In the genomic region with DNA sequence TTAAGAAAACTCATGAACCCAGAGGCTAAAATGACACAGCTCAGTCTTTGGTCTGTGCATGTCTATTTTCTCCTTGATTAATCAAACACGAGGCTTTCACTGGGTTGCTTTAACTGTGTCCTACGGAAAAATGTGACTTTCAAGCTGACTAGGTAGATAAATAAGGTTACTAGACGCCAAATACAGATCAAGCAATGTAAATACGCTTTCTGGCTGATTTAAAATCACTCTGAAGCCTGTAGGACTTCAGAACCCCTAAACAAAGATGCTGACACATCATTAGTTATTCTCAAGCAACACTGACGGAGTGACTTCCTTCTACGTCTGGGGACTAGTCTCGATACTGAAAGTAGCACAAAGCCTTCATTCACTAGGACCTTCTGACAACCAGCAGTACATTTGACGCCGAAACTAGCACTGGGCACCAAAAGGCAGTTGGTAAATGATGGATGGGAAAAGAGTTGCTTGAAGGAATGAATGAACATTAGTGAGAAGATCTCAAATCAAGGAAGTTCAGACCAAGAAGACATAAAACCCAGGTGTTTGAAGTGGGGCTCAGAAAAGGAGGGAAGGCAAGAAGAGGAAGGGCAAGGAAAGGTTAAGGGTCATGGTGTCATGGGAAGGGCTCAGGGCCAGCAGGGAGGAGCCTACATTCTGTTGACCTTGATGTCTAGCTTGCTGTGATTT, we compare ENCODE assay signal across 8 cellular contexts.
A peak's percentile ranks its signal among the peaks of the same experiment; 100 is the strongest.
DNase-seq lines count a peak whose midpoint lies in the region; ATAC-seq and TF ChIP-seq lines count a peak whose summit lies in the region.

No MANE protein-coding gene starts in this region.

- ATAC-seq in GM19372 (IDR thresholded peaks at IDR 0.05; ENCODE audit: low read depth, unreplicated experiment) (peak; percentile 97), HG03432 (IDR thresholded peaks at IDR 0.05; ENCODE audit: unreplicated experiment) (peak; percentile 97)
- peak; percentile 100 for ATAC-seq in activated naive CD8-positive, alpha-beta T cell treated with anti-CD3 and anti-CD28 coated beads, Interleukin-2, amount 10 ng/mL, durations not matched to agents 7 days and 5 days (ENCODE audit: low read depth)

- no peak overlapping the region for H3K4me2 ChIP-seq in neural progenitor cell

- no peaks in the 10 kb centered on the region for H3K36me3 Mint-ChIP-seq in CD4-positive, alpha-beta memory T cell
- H3K36me3 Mint-ChIP-seq in activated naive CD8-positive, alpha-beta T cell treated with anti-CD3 and anti-CD28 coated beads, Interleukin-2, amount 10 ng/mL, durations not matched to agents 7 days and 5 days: peaks cover 1% of the 10 kb centered on the region
- no peaks in the 10 kb centered on the region for H3K36me3 Mint-ChIP-seq in neural progenitor cell

- DNase-seq in CD4-positive, alpha-beta memory T cell: peak in 4 of 5 donors; percentile 42 to 60 (median 52)
- no peak for DNase-seq in activated naive CD8-positive, alpha-beta T cell treated with anti-CD3 and anti-CD28 coated beads, Interleukin-2, amount 10 ng/mL, durations not matched to agents 7 days and 5 days
- DNase-seq in neural progenitor cell (ENCODE audit: low spot score) (no peak), T-helper 9 cell (no peak), kidney glomerular epithelial cell (lab: John Stamatoyannopoulos, UW) (no peak), DMS79 treated with DMSO at 0.1 percent for 48 hours (lab: John Stamatoyannopoulos, UW) (no peak)

- no peaks in the 10 kb centered on the region for H3K27me3 Mint-ChIP-seq in CD4-positive, alpha-beta memory T cell
- H3K27me3 Mint-ChIP-seq in activated naive CD8-positive, alpha-beta T cell treated with anti-CD3 and anti-CD28 coated beads, Interleukin-2, amount 10 ng/mL, durations not matched to agents 7 days and 5 days: no peaks in the 10 kb centered on the region
- H3K27me3 Mint-ChIP-seq in neural progenitor cell (ENCODE audit: insufficient read depth, low read depth): peaks cover 2% of the 10 kb centered on the region

- H3K9me3 ChIP-seq in CD4-positive, alpha-beta memory T cell (ENCODE audit: control insufficient read depth in 1 of 2, low read length in 2 of 2): no peaks in the 10 kb centered on the region
- H3K9me3 ChIP-seq in neural progenitor cell (ENCODE audit: low read depth): no peaks in the 10 kb centered on the region

- peak overlapping the region; percentile 64 to 92 (median 86) for H3K4me3 Mint-ChIP-seq in CD4-positive, alpha-beta memory T cell
- H3K4me3 Mint-ChIP-seq in activated naive CD8-positive, alpha-beta T cell treated with anti-CD3 and anti-CD28 coated beads, Interleukin-2, amount 10 ng/mL, durations not matched to agents 7 days and 5 days: peak overlapping the region; percentile 71
- H3K4me3 Mint-ChIP-seq in neural progenitor cell: no peak overlapping the region

- H3K4me3 ChIP-seq in CD4-positive, alpha-beta memory T cell (ENCODE audit: low read length in 2 of 2): peak overlapping the region in 1 of 2 donors; percentile 34
- H3K4me3 ChIP-seq in neural progenitor cell: no peak overlapping the region

- no peaks in the 10 kb centered on the region for H3F3A ChIP-seq in neural progenitor cell (ENCODE audit: low read depth)

- peak overlapping the region; percentile 42 for H2AFZ ChIP-seq in neural progenitor cell (replicated peaks)

- intact Hi-C loops in CD4-positive, alpha-beta memory T cell (cut with micrococcal nuclease): loop anchor here (1.0 to 10.0 kb wide), 2 partner anchors 67 to 782 kb away; a partner anchor contains a TSS

- no peaks in the 10 kb centered on the region for H4K20me1 ChIP-seq in neural progenitor cell (ENCODE audit: low read depth)

- peak overlapping the region; percentile 81 to 98 (median 94) for H3K27ac Mint-ChIP-seq in CD4-positive, alpha-beta memory T cell
- H3K27ac Mint-ChIP-seq in activated naive CD8-positive, alpha-beta T cell treated with anti-CD3 and anti-CD28 coated beads, Interleukin-2, amount 10 ng/mL, durations not matched to agents 7 days and 5 days: peak overlapping the region; percentile 93
- H3K27ac Mint-ChIP-seq in neural progenitor cell: no peak overlapping the region

- no peaks in the 10 kb centered on the region for H3K36me3 ChIP-seq in CD4-positive, alpha-beta memory T cell (ENCODE audit: insufficient read depth, low read length)
- no peaks in the 10 kb centered on the region for H3K36me3 ChIP-seq in neural progenitor cell

- H3K4me1 ChIP-seq in CD4-positive, alpha-beta memory T cell (ENCODE audit: insufficient read depth, low read length): peaks cover 16% of the 10 kb centered on the region
- H3K4me1 ChIP-seq in neural progenitor cell: no peaks in the 10 kb centered on the region

- H3K4me1 Mint-ChIP-seq in CD4-positive, alpha-beta memory T cell: peaks cover 12 to 15% (median 13%) of the 10 kb centered on the region in 4 donors
- peaks cover 12% of the 10 kb centered on the region for H3K4me1 Mint-ChIP-seq in activated naive CD8-positive, alpha-beta T cell treated with anti-CD3 and anti-CD28 coated beads, Interleukin-2, amount 10 ng/mL, durations not matched to agents 7 days and 5 days
- peaks cover under 1% of the 10 kb centered on the region for H3K4me1 Mint-ChIP-seq in neural progenitor cell

- H3K9ac ChIP-seq in neural progenitor cell: no peak overlapping the region

- H3K9me3 Mint-ChIP-seq in CD4-positive, alpha-beta memory T cell: no peaks in the 10 kb centered on the region
- H3K9me3 Mint-ChIP-seq in activated naive CD8-positive, alpha-beta T cell treated with anti-CD3 and anti-CD28 coated beads, Interleukin-2, amount 10 ng/mL, durations not matched to agents 7 days and 5 days: no peaks in the 10 kb centered on the region
- H3K9me3 Mint-ChIP-seq in neural progenitor cell: no peaks in the 10 kb centered on the region

- CTCF ChIA-PET in CD4-positive, alpha-beta memory T cell (lab: Charles Lee; ENCODE audit: partially characterized antibody): interaction anchor here (0.6 to 3.2 kb wide), 4 partner anchors 15 to 83 kb away, joined by 4 to 27 read pairs (median 10); a partner anchor contains a TSS

- TF ChIP-seq CTCF in neural progenitor cell (IDR thresholded peaks at IDR 0.05): no peak

- POLR2A ChIA-PET in CD4-positive, alpha-beta memory T cell (lab: Charles Lee; ENCODE audit: partially characterized antibody): interaction anchor here (0.6 to 4.4 kb wide), 5 partner anchors 16 to 71 kb away, joined by 3 to 43 read pairs (median 6); a partner anchor contains a TSS
- POLR2A ChIA-PET in activated naive CD8-positive, alpha-beta T cell treated with anti-CD3 and anti-CD28 coated beads, Interleukin-2, amount 10 ng/mL, durations not matched to agents 7 days and 5 days (lab: Charles Lee): interaction anchor here (0.8 to 3.0 kb wide), 4 partner anchors 15 to 68 kb away, joined by 3 to 19 read pairs (median 4); a partner anchor contains a TSS

- H3K27me3 ChIP-seq in CD4-positive, alpha-beta memory T cell (ENCODE audit: insufficient read depth, low read length): no peaks in the 10 kb centered on the region
- no peaks in the 10 kb centered on the region for H3K27me3 ChIP-seq in neural progenitor cell

- no peaks in the 10 kb centered on the region for H3K79me2 ChIP-seq in neural progenitor cell (ENCODE audit: low read depth)

- peak overlapping the region; percentile 59 for H3K27ac ChIP-seq in CD4-positive, alpha-beta memory T cell (ENCODE audit: low read depth, low read length)
- no peak overlapping the region for H3K27ac ChIP-seq in neural progenitor cell

Comparison
In these comparisons a context has a peak if more than half of its experiments do, and no peak if none do; other contexts are left out.
1. DNase-seq: peak in CD4-positive, alpha-beta memory T cell (4 of 5); none in activated naive CD8-positive, alpha-beta T cell treated with anti-CD3 and anti-CD28 coated beads, Interleukin-2, amount 10 ng/mL, durations not matched to agents 7 days and 5 days (single experiment), neural progenitor cell (single experiment), T-helper 9 cell (single experiment), kidney glomerular epithelial cell (single experiment) and DMS79 treated with DMSO at 0.1 percent for 48 hours (single experiment).
2. Peak in every context shown above with its lines, with median percentiles within 50 percentile points of each other: ATAC-seq.